Comparison of ENCODE assay signal across 8 cellular contexts in genomic region chr12:48105867-48106563, GRCh38. TPM values are rescaled to one million over a fixed set of nuclear protein-coding genes. Genes with fewer than 3 reads are reported as not detected.
DNase-seq lines count a peak whose midpoint lies in the region; ATAC-seq and TF ChIP-seq lines count a peak whose summit lies in the region.

Gene SENP1 (minus strand): TSS chr12:48106079. CDS start chr12:48101472, 4,607 bp downstream.

- H3K4me3 ChIP-seq in GM12865 (ENCODE audit: low read depth, low read length) (peak within 1 kb of the TSS; percentile 71), adipocyte (ENCODE audit: low read length) (peak within 1 kb of the TSS; percentile 94), cardiac muscle cell (peak within 1 kb of the TSS; percentile 95), transverse colon (peak within 1 kb of the TSS; percentile 83 to 91 (median 87))

- in situ Hi-C loops in transverse colon (cut with MboI; ENCODE audit: low pct_ligation_motif_present in 1 of 4, low pct_unique_long_range_greater_than_20kb in 1 of 4, low sequenced_read_pairs in 3 of 4) = loop anchor here in 1 of 4 donors (10.0 kb wide), 1 partner anchor 59 kb away; no protein-coding TSS in a partner anchor

- H3K4me1 ChIP-seq in adipocyte (ENCODE audit: control insufficient read depth, insufficient read depth, low read length) (peaks cover 19% of the 10 kb centered on the region), cardiac muscle cell (ENCODE audit: low read depth) (peaks cover 12% of the 10 kb centered on the region), transverse colon (peaks cover 8 to 21% (median 17%) of the 10 kb centered on the region in 4 donors)

- H3K27ac ChIP-seq in cardiac muscle cell (peak within 1 kb of the TSS; percentile 99), transverse colon (peak within 1 kb of the TSS; percentile 90 to 94 (median 93))

- peak; percentile 38 for TF ChIP-seq POLR2A in transverse colon (IDR thresholded peaks at IDR 0.05)

- peak; percentile 11 for TF ChIP-seq CTCF in GM12865 (IDR thresholded peaks at IDR 0.05; ENCODE audit: insufficient read depth, low read depth, low read length, missing control alignments)
- TF ChIP-seq CTCF in cardiac muscle cell (IDR thresholded peaks at IDR 0.05; ENCODE audit: low read depth, low read length) = peak; percentile 23
- peak; percentile 23 to 77 (median 34) for TF ChIP-seq CTCF in transverse colon (IDR thresholded peaks at IDR 0.05)

- H3K36me3 ChIP-seq in adipocyte (ENCODE audit: control insufficient read depth, insufficient read depth, low read length, severe bottlenecking) (no peaks in the 10 kb centered on the region), cardiac muscle cell (no peaks in the 10 kb centered on the region), transverse colon (no peaks in the 10 kb centered on the region)

- H3K9me3 ChIP-seq in adipocyte (ENCODE audit: control insufficient read depth, low read length) (no peaks in the 10 kb centered on the region), cardiac muscle cell (ENCODE audit: low read depth) (no peaks in the 10 kb centered on the region), transverse colon (no peaks in the 10 kb centered on the region)

- peak; percentile 96 for DNase-seq in GM12865 (ENCODE audit: low read depth)
- DNase-seq in NCI-H1417 treated with DMSO at 0.1 percent for 48 hours (lab: John Stamatoyannopoulos, UW) = peak; percentile 90
- DNase-seq in T follicular helper cell (ENCODE audit: low read depth) = peak; percentile 81
- peak; percentile 94 for DNase-seq in adipocyte (ENCODE audit: low read depth)
- peak; percentile 85 to 92 for DNase-seq in cardiac muscle cell (ENCODE audit: low read depth in 1 of 2, low spot score in 1 of 2)
- DNase-seq in pons (ENCODE audit: low spot score) = peak; percentile 86
- peak; percentile 90 for DNase-seq in transverse colon

- intact Hi-C loops in transverse colon (cut with DNase I; ENCODE audit: low total_unique reads) = loop anchor here (10.0 kb wide), 1 partner anchor 49 kb away; the partner anchor contains the start of gene ASB8

- 0% methylated on average over 8 to 52 of the region's 52 CpGs for WGBS in transverse colon (ENCODE audit: low coverage in 1 of 2), 2 donors

- H3K9ac ChIP-seq in adipocyte (ENCODE audit: low read length) = peak within 1 kb of the TSS; percentile 96

- no peak for TF ChIP-seq EP300 in transverse colon (IDR thresholded peaks at IDR 0.05; ENCODE audit: low read depth)

- ATAC-seq in HG02763 (IDR thresholded peaks at IDR 0.05; ENCODE audit: unreplicated experiment) = peak; percentile 72

- H3K27me3 ChIP-seq in adipocyte (replicated peaks; ENCODE audit: control insufficient read depth, insufficient read depth, low read length) = peaks cover 4% of the 10 kb centered on the region
- peaks cover 5% of the 10 kb centered on the region for H3K27me3 ChIP-seq in cardiac muscle cell
- no peaks in the 10 kb centered on the region for H3K27me3 ChIP-seq in transverse colon

RNA-seq across cellular contexts. Expression of gene SENP1, which starts in this region (rescaled TPM):
- 13.2 and 20.4 TPM in 2 replicates for total RNA-seq in cardiac muscle cell
- polyA plus RNA-seq in cardiac muscle cell = 16.7 and 17.1 TPM in 2 replicates
- total RNA-seq in transverse colon = 10 to 100 TPM in 2 of 4 donors, 1 to 10 TPM in 2; 2.2 to 20.3 (median 10.5) TPM

Comparison
In these comparisons a context has a peak if more than half of its experiments do, and no peak if none do; other contexts are left out.
1. Peak in every context shown above with its lines: DNase-seq, ATAC-seq, H3K4me3 ChIP-seq and H3K27ac ChIP-seq.